Comparison of ENCODE assay signal across 17 cellular contexts in the genomic region with DNA sequence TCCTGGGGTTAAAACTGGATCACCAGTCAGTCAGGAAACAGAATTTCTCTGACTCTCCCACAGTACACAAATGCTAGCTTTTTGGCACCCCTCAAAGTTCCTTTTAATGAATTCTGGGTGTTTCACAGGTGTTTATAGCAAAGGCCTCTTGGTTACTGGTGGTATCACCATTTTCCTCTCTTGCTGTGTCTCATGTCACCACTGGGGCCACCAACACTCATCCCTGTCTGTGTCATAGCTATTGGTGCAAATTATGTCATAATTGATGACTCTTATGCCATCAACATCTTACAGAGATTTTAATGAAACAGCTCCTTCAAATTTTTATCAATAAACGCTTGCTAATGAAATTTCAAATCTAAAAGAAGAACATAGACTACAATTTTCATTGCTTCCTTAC. TPM values are rescaled to one million over a fixed set of nuclear protein-coding genes. Genes with fewer than 3 reads are reported as not detected.
DNase-seq lines count a peak whose midpoint lies in the region; ATAC-seq, FAIRE-seq and TF ChIP-seq lines count a peak whose summit lies in the region.
"Had no signal": no experiment of that assay in that cellular context is flagged by ENCODE, and none has a peak within 500 bp of the region (broad histone marks: within the 10 kb centered on the region; RNA-seq: fewer than 3 reads in every experiment).

No MANE protein-coding gene starts in this region.

- TF ChIP-seq RAD21 in HCT116 (IDR thresholded peaks at IDR 0.05; ENCODE audit: low read depth) (no peak), K562 (CRISPR knock-in tag; conservative IDR thresholded peaks at IDR 0.05 in 1 of 2, IDR thresholded peaks at IDR 0.05 in 1 of 2) (no peak)

- H3K4me1 Mint-ChIP-seq in activated CD8-positive, alpha-beta T cell treated with anti-CD3 and anti-CD28 coated beads for 36 hours (ENCODE audit: low read depth) = no peaks in the 10 kb centered on the region
- H3K4me1 Mint-ChIP-seq in activated CD8-positive, alpha-beta T cell treated with anti-CD3 and anti-CD28 coated beads, Interleukin-2, amount 10 ng/mL, durations not matched to agents 7 days and 5 days (ENCODE audit: low read depth) = no peaks in the 10 kb centered on the region
- no peaks in the 10 kb centered on the region for H3K4me1 Mint-ChIP-seq in glutamatergic neuron (ENCODE audit: low read depth, unreplicated experiment)
- H3K4me1 Mint-ChIP-seq: B cell; CD4-positive, alpha-beta memory T cell had no signal

- RAD21 ChIA-PET in HCT116 (lab: Charles Lee; ENCODE audit: low non-redundant PET in 1 of 2, low total read pairs in 2 of 2, uncharacterized antibody in 2 of 2, unreplicated experiment in 2 of 2) = no interaction called here

- H3K27ac ChIP-seq in HCT116 (ENCODE audit: low read depth, low read length) (no peak overlapping the region), K562 (ENCODE audit: extremely low read depth, low read depth, low read length) (no peak overlapping the region), suprapubic skin (no peak overlapping the region)
- H3K27ac ChIP-seq: C4-2B had no signal

- CTCF ChIA-PET in activated CD8-positive, alpha-beta T cell treated with anti-CD3 and anti-CD28 coated beads for 36 hours (lab: Charles Lee) = interaction anchor here (1.1 to 1.5 kb wide), 6 partner anchors 14 to 195 kb away, joined by 3 to 5 read pairs (median 4); no protein-coding TSS in a partner anchor
- CTCF ChIA-PET in activated CD8-positive, alpha-beta T cell treated with anti-CD3 and anti-CD28 coated beads, Interleukin-2, amount 10 ng/mL, durations not matched to agents 7 days and 5 days (lab: Charles Lee) = interaction anchor here (1.5 kb wide), 2 partner anchors 26 to 195 kb away, joined by 5 read pairs; no protein-coding TSS in a partner anchor
- CTCF ChIA-PET in HCT116 (lab: Charles Lee) (interaction anchor here (1.0 kb wide), 1 partner anchor 86 kb away, joined by 3 read pairs; no protein-coding TSS in a partner anchor), K562 (lab: Yijun Ruan, JAX; ENCODE audit: low intra/inter-chr PET ratio) (no interaction called here)

- no peak overlapping the region for H2AFZ ChIP-seq in HCT116 (ENCODE audit: low read depth, low read length, poor library complexity, severe bottlenecking)
- H2AFZ ChIP-seq in K562 (ENCODE audit: low read depth, low read length) = no peak overlapping the region

- H3K4me2 ChIP-seq in HCT116 (ENCODE audit: low read length) (no peak overlapping the region), K562 (ENCODE audit: insufficient read depth, low read length) (no peak overlapping the region)

- in situ Hi-C loops in K562 (cut with MboI) = no loop called here

- no TSS peak for BruUV-seq in HCT116 (replicated peaks; lab: Mats Ljungman, UMichigan)
- BruUV-seq in K562 (replicated peaks; lab: Mats Ljungman, UMichigan) = no TSS peak

- POLR2A ChIA-PET in activated CD8-positive, alpha-beta T cell treated with anti-CD3 and anti-CD28 coated beads for 36 hours (lab: Charles Lee) = interaction anchor here (0.7 to 0.9 kb wide), 2 partner anchors 15 to 85 kb away, joined by 3 read pairs; no protein-coding TSS in a partner anchor
- POLR2A ChIA-PET in activated CD8-positive, alpha-beta T cell treated with anti-CD3 and anti-CD28 coated beads, Interleukin-2, amount 10 ng/mL, durations not matched to agents 7 days and 5 days (lab: Charles Lee) = no interaction called here
- POLR2A ChIA-PET in HCT116 (lab: Charles Lee) = no interaction called here
- POLR2A ChIA-PET in K562 (lab: Yijun Ruan, JAX) = interaction anchor here (1.4 kb wide), 1 partner anchor 15 kb away, joined by 4 read pairs; no protein-coding TSS in a partner anchor

- no peak overlapping the region for H3K4me3 Mint-ChIP-seq in activated CD8-positive, alpha-beta T cell treated with anti-CD3 and anti-CD28 coated beads for 36 hours
- no peak overlapping the region for H3K4me3 Mint-ChIP-seq in activated CD8-positive, alpha-beta T cell treated with anti-CD3 and anti-CD28 coated beads, Interleukin-2, amount 10 ng/mL, durations not matched to agents 7 days and 5 days
- no peak overlapping the region for H3K4me3 Mint-ChIP-seq in glutamatergic neuron (ENCODE audit: unreplicated experiment)
- H3K4me3 Mint-ChIP-seq: B cell; CD4-positive, alpha-beta memory T cell had no signal

- H3K9me3 Mint-ChIP-seq in activated CD8-positive, alpha-beta T cell treated with anti-CD3 and anti-CD28 coated beads for 36 hours = no peaks in the 10 kb centered on the region
- H3K9me3 Mint-ChIP-seq in activated CD8-positive, alpha-beta T cell treated with anti-CD3 and anti-CD28 coated beads, Interleukin-2, amount 10 ng/mL, durations not matched to agents 7 days and 5 days (ENCODE audit: insufficient read depth) = no peaks in the 10 kb centered on the region
- H3K9me3 Mint-ChIP-seq in glutamatergic neuron (ENCODE audit: unreplicated experiment) = no peaks in the 10 kb centered on the region

- H3K4me3 ChIP-seq in BE2C (ENCODE audit: low read depth, low read length) (no peak overlapping the region), HCT116 (replicated peaks in 1 of 2; ENCODE audit: low read depth in 1 of 2, low read length in 2 of 2) (no peak overlapping the region), K562 (no peak overlapping the region), suprapubic skin (no peak overlapping the region)

- WGBS in K562 (ENCODE audit: insufficient coverage, low coverage, missing lambda C conversion rate) = 5% methylated on average over 1 of the region's 1 CpG
- WGBS in suprapubic skin = 91% methylated on average over 1 of the region's 1 CpG

- H3K9ac ChIP-seq in HCT116 (ENCODE audit: low read length) (no peak overlapping the region), K562 (ENCODE audit: insufficient read depth in 1 of 2, low read depth in 2 of 2, low read length in 2 of 2) (no peak overlapping the region)

- peaks cover 2% of the 10 kb centered on the region for H3K27me3 Mint-ChIP-seq in activated CD8-positive, alpha-beta T cell treated with anti-CD3 and anti-CD28 coated beads for 36 hours
- H3K27me3 Mint-ChIP-seq in activated CD8-positive, alpha-beta T cell treated with anti-CD3 and anti-CD28 coated beads, Interleukin-2, amount 10 ng/mL, durations not matched to agents 7 days and 5 days (ENCODE audit: low read depth) = peaks cover 7% of the 10 kb centered on the region
- no peaks in the 10 kb centered on the region for H3K27me3 Mint-ChIP-seq in glutamatergic neuron (ENCODE audit: unreplicated experiment)

- ATAC-seq in activated CD8-positive, alpha-beta T cell treated with anti-CD3 and anti-CD28 coated beads for 36 hours = peak; percentile 51
- ATAC-seq in activated CD8-positive, alpha-beta T cell treated with anti-CD3 and anti-CD28 coated beads, Interleukin-2, amount 10 ng/mL, durations not matched to agents 7 days and 5 days = no peak
- ATAC-seq in HCT116 (peak; percentile 54; the same call in 1 of the 2 replicates), K562 (peak; percentile 54; the same call in 1 of the 3 replicates)
- ATAC-seq: HepG2 had no signal

- no peaks in the 10 kb centered on the region for H3K27me3 ChIP-seq in BE2C
- no peaks in the 10 kb centered on the region for H3K27me3 ChIP-seq in HCT116 (ENCODE audit: insufficient read depth, low read length)
- peaks cover 0 to 2% of the 10 kb centered on the region in 2 experiments; a peak in 2 of 5 replicates for H3K27me3 ChIP-seq in K562 (ENCODE audit: control insufficient read depth in 2 of 2, insufficient read depth in 2 of 2, low read length in 2 of 2)
- H3K27me3 ChIP-seq in suprapubic skin = no peaks in the 10 kb centered on the region

- intact Hi-C loops in activated CD8-positive, alpha-beta T cell treated with anti-CD3 and anti-CD28 coated beads for 36 hours (cut with micrococcal nuclease) = no loop called here
- intact Hi-C loops in HCT116 (cut with micrococcal nuclease) (no loop called here), K562 (cut with micrococcal nuclease) (no loop called here)

- H3K9me3 ChIP-seq in BE2C (no peaks in the 10 kb centered on the region), HCT116 (ENCODE audit: control insufficient read depth in 1 of 2, insufficient read depth in 1 of 2, low read depth in 1 of 2, low read length in 2 of 2) (peaks cover 4 to 6% of the 10 kb centered on the region in 2 experiments; a peak in 1 of 4 replicates), K562 (replicated peaks; ENCODE audit: control insufficient read depth, insufficient read depth, low read depth, low read length) (no peaks in the 10 kb centered on the region; the same call in 1 of the 2 replicates), suprapubic skin (no peaks in the 10 kb centered on the region)

- TF ChIP-seq EP300 in K562 (IDR thresholded peaks at IDR 0.05; ENCODE audit: low read length) = no peak
- TF ChIP-seq EP300 in suprapubic skin (IDR thresholded peaks at IDR 0.05) = no peak

- H3K36me3 ChIP-seq in BE2C = no peaks in the 10 kb centered on the region
- no peaks in the 10 kb centered on the region for H3K36me3 ChIP-seq in HCT116 (ENCODE audit: control insufficient read depth in 1 of 2, insufficient read depth in 2 of 2, low read length in 2 of 2)
- no peaks in the 10 kb centered on the region for H3K36me3 ChIP-seq in K562 (ENCODE audit: control insufficient read depth, insufficient read depth, low read length)
- no peaks in the 10 kb centered on the region for H3K36me3 ChIP-seq in suprapubic skin

- H3K4me1 ChIP-seq in BE2C (no peaks in the 10 kb centered on the region), HCT116 (ENCODE audit: control insufficient read depth in 1 of 2, insufficient read depth in 2 of 2, low read length in 2 of 2) (no peaks in the 10 kb centered on the region), K562 (replicated peaks in 1 of 2; ENCODE audit: control insufficient read depth in 2 of 2, insufficient read depth in 2 of 2, low read length in 2 of 2) (no peaks in the 10 kb centered on the region), suprapubic skin (no peaks in the 10 kb centered on the region)

- no peak for DNase-seq in activated CD8-positive, alpha-beta T cell treated with anti-CD3 and anti-CD28 coated beads for 36 hours
- no peak for DNase-seq in activated CD8-positive, alpha-beta T cell treated with anti-CD3 and anti-CD28 coated beads, Interleukin-2, amount 10 ng/mL, durations not matched to agents 7 days and 5 days
- DNase-seq in BE2C (no peak), HCT116 (ENCODE audit: low read depth, low spot score) (no peak), K562 (ENCODE audit: extremely low read depth in 1 of 4, low spot score in 3 of 4) (no peak), glutamatergic neuron (no peak), NCI-H1417 (lab: John Stamatoyannopoulos, UW) (no peak), suprapubic skin (ENCODE audit: low spot score in 2 of 2) (no peak)
- DNase-seq: CD4-positive, alpha-beta memory T cell; COR-L47; DND-41; GDM1; HCEC 1CT had no signal

- no peaks in the 10 kb centered on the region for H3K36me3 Mint-ChIP-seq in activated CD8-positive, alpha-beta T cell treated with anti-CD3 and anti-CD28 coated beads for 36 hours (ENCODE audit: low read depth)
- no peaks in the 10 kb centered on the region for H3K36me3 Mint-ChIP-seq in activated CD8-positive, alpha-beta T cell treated with anti-CD3 and anti-CD28 coated beads, Interleukin-2, amount 10 ng/mL, durations not matched to agents 7 days and 5 days (ENCODE audit: low read depth)
- H3K36me3 Mint-ChIP-seq in glutamatergic neuron (ENCODE audit: unreplicated experiment) = peaks cover 3% of the 10 kb centered on the region
- H3K36me3 Mint-ChIP-seq: CD4-positive, alpha-beta memory T cell had no signal

- H3K9me1 ChIP-seq in K562 (ENCODE audit: control insufficient read depth, insufficient read depth, low read length) = no peaks in the 10 kb centered on the region

- H3K79me2 ChIP-seq in HCT116 (ENCODE audit: insufficient read depth, low read length) (no peaks in the 10 kb centered on the region), K562 (ENCODE audit: control insufficient read depth, insufficient read depth, low read length) (no peaks in the 10 kb centered on the region)

- TF ChIP-seq POLR2A in HCT116 (IDR thresholded peaks at IDR 0.05; ENCODE audit: borderline replicate concordance, extremely low read depth, insufficient read depth, insufficient read length) (no peak), K562 (conservative IDR thresholded peaks at IDR 0.05) (no peak), suprapubic skin (IDR thresholded peaks at IDR 0.05) (no peak)

- FAIRE-seq in K562 (lab: Jason Lieb, UNC) = no peak
- FAIRE-seq: HepG2, HTR-8/SVneo had no signal

- H3K27ac Mint-ChIP-seq in activated CD8-positive, alpha-beta T cell treated with anti-CD3 and anti-CD28 coated beads for 36 hours = no peak overlapping the region
- H3K27ac Mint-ChIP-seq in activated CD8-positive, alpha-beta T cell treated with anti-CD3 and anti-CD28 coated beads, Interleukin-2, amount 10 ng/mL, durations not matched to agents 7 days and 5 days = no peak overlapping the region
- no peak overlapping the region for H3K27ac Mint-ChIP-seq in glutamatergic neuron (ENCODE audit: unreplicated experiment)
- H3K27ac Mint-ChIP-seq: B cell; CD4-positive, alpha-beta memory T cell had no signal

- no peaks in the 10 kb centered on the region for H4K20me1 ChIP-seq in HCT116 (ENCODE audit: insufficient read depth)
- no peaks in the 10 kb centered on the region for H4K20me1 ChIP-seq in K562 (replicated peaks; ENCODE audit: control insufficient read depth, insufficient read depth, low read length)

- no peak for TF ChIP-seq CTCF in activated CD8-positive, alpha-beta T cell treated with anti-CD3 and anti-CD28 coated beads for 36 hours (IDR thresholded peaks at IDR 0.05)
- TF ChIP-seq CTCF in BE2C (IDR thresholded peaks at IDR 0.05; ENCODE audit: low read depth, low read length) (0 out of 2 replicates have a peak, but pooled peaks have one; percentile 8), HCT116 (IDR thresholded peaks at IDR 0.05 in 2 of 3, conservative IDR thresholded peaks at IDR 0.05 in 1 of 3; ENCODE audit: borderline replicate concordance in 1 of 3, insufficient read depth in 1 of 3, low read depth in 2 of 3, low read length in 2 of 3) (0 out of 6 replicates have a peak, but pooled peaks of 1 of the 3 experiments have one; percentile 11), K562 (IDR thresholded peaks at IDR 0.05 in 2 of 3, conservative IDR thresholded peaks at IDR 0.05 in 1 of 3; ENCODE audit: insufficient read depth in 2 of 3, low read depth in 1 of 3, low read length in 3 of 3) (no peak; a peak in 1 of 6 replicates), glutamatergic neuron (IDR thresholded peaks at IDR 0.05; ENCODE audit: partially characterized antibody, unreplicated experiment) (no peak), suprapubic skin (IDR thresholded peaks at IDR 0.05) (no peak)

- no peaks in the 10 kb centered on the region for H3K9me2 ChIP-seq in HCT116 (ENCODE audit: insufficient read depth)

RNA-seq across cellular contexts. Expression of a gene that starts 27.7 kb away (rescaled TPM):
- total RNA-seq in activated CD8-positive, alpha-beta T cell treated with anti-CD3 and anti-CD28 coated beads for 36 hours = 10 to 100 TPM; 44.6 to 45.7 TPM
- 10 to 100 TPM; 73.0 to 83.0 TPM for total RNA-seq in activated CD8-positive, alpha-beta T cell treated with anti-CD3 and anti-CD28 coated beads, Interleukin-2, amount 10 ng/mL, durations not matched to agents 7 days and 5 days
- polyA plus RNA-seq in BE2C (2012; ENCODE audit: insufficient read depth, insufficient read length, low read depth) = 7.6 TPM
- total RNA-seq in HCT116 (2021; ENCODE audit: unreplicated experiment) (36.8 TPM), K562 (2014; rRNA removed) (16.3 and 22.1 TPM in 2 replicates), K562 (2014; rRNA removed; fragmentation: Illumina TruSeq; extraction: Trizol) (33.4 and 39.0 TPM in 2 replicates), K562 (2015; rRNA removed; fragmentation: Illumina TruSeq; extraction: Trizol) (25.4 and 26.5 TPM in 2 replicates), K562 (2021) (35.0 and 37.2 TPM in 2 replicates), glutamatergic neuron (ENCODE audit: unreplicated experiment) (37.5 TPM), suprapubic skin (10 to 100 TPM; 22.0 to 49.0 (median 27.3) TPM)
- 13.2 and 16.1 TPM in 2 replicates for polyA plus RNA-seq in HCT116 (2012)
- total RNA-seq in K562 (2011; cell fraction: chromatin; rRNA removed; ENCODE audit: low replicate concordance) = 124 and 131 TPM in 2 replicates
- 33.5 and 46.1 TPM in 2 replicates for total RNA-seq in K562 (2011; cell fraction: nucleolus; rRNA removed)
- 48.8 and 79.4 TPM in 2 replicates for total RNA-seq in K562 (2011; cell fraction: nucleoplasm; rRNA removed)
- polyA plus RNA-seq in K562 (2011; rRNA removed) (23.8 and 34.0 TPM in 2 replicates), K562 (2014; fragmentation: Illumina TruSeq; extraction: Trizol) (24.9 and 29.9 TPM in 2 replicates), K562 (2014; fragmentation: Nextera tagmentation; extraction: Ambion mirVana) (1 to 10 TPM; 4.8 to 6.8 TPM), K562 (2014; rRNA removed) (20.3 and 21.2 TPM in 2 replicates)
- polyA plus RNA-seq in K562 (2011; cell fraction: cytosol; rRNA removed) = 7.9 and 9.7 TPM in 2 replicates
- 50.5 and 63.2 TPM in 2 replicates for polyA plus RNA-seq in K562 (2011; cell fraction: nucleus; rRNA removed)
- polyA plus RNA-seq in K562 (2012) = 13.1 and 17.7 TPM in 2 replicates
- 70.4 and 71.2 TPM in 2 replicates for polyA minus RNA-seq in K562 (2011; rRNA and poly(A)+ RNA removed)
- polyA minus RNA-seq in K562 (2011; cell fraction: cytosol; rRNA and poly(A)+ RNA removed) = 20.3 and 33.0 TPM in 2 replicates
- polyA minus RNA-seq in K562 (2011; cell fraction: nucleus; rRNA and poly(A)+ RNA removed) = 46.0 and 48.3 TPM in 2 replicates

Comparison
In these comparisons a context has a peak if more than half of its experiments do, and no peak if none do; other contexts are left out.
1. POLR2A ChIA-PET loops: an anchor here in activated CD8-positive, alpha-beta T cell treated with anti-CD3 and anti-CD28 coated beads for 36 hours (0.7 to 0.9 kb wide) and K562 (1.4 kb wide); none called in activated CD8-positive, alpha-beta T cell treated with anti-CD3 and anti-CD28 coated beads, Interleukin-2, amount 10 ng/mL, durations not matched to agents 7 days and 5 days and HCT116.